12 cellular contexts compared by ENCODE assay signal in the genomic region with DNA sequence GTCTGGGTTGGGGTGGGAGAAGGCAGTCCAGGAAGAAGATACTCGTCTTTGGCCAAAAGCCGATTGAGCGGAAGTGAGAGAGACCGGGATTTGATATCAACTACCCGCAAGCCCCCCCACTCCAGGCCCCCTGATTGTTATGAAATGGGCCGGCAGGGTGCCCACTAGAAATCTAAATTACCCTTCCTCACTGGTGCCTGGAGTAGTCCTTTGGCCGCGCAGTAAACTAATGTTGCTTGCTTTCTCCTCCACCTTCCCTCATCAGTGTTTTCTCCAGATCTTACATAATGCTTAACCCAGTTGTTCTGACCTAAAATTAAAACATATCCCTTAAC.
DNase-seq lines count a peak whose midpoint lies in the region; ATAC-seq and TF ChIP-seq lines count a peak whose summit lies in the region.
"Had no signal": no experiment of that assay in that cellular context is flagged by ENCODE, and none has a peak within 500 bp of the region (broad histone marks: within the 10 kb centered on the region; RNA-seq: fewer than 3 reads in every experiment).

No MANE protein-coding gene starts in this region.

- no peak for TF ChIP-seq POLR2A in esophagus squamous epithelium (IDR thresholded peaks at IDR 0.05)

- H3K27ac Mint-ChIP-seq in activated naive CD4-positive, alpha-beta T cell treated with anti-CD3 and anti-CD28 coated beads, Interleukin-2, amount 50 U/mL, for 24 hours = no peak overlapping the region
- H3K27ac Mint-ChIP-seq in activated naive CD4-positive, alpha-beta T cell treated with anti-CD3 and anti-CD28 coated beads, Interleukin-2, amount 50 U/mL, for 72 hours = no peak overlapping the region
- no peak overlapping the region for H3K27ac Mint-ChIP-seq in natural killer cell treated with Interleukin-12 subunit alpha and Interleukin-12 subunit beta and Interleukin-15 and Interleukin-18, amount 100 ng/mL, for 72 hours

- H3K4me1 ChIP-seq in esophagus squamous epithelium (peaks cover 10 to 24% (median 11%) of the 10 kb centered on the region in 3 donors), upper lobe of right lung (peaks cover 15% of the 10 kb centered on the region)

- peaks cover 78% of the 10 kb centered on the region for H3K27me3 Mint-ChIP-seq in activated naive CD4-positive, alpha-beta T cell treated with anti-CD3 and anti-CD28 coated beads, Interleukin-2, amount 50 U/mL, for 24 hours
- peaks cover 74 to 87% of the 10 kb centered on the region in 2 donors for H3K27me3 Mint-ChIP-seq in natural killer cell treated with Interleukin-12 subunit alpha and Interleukin-12 subunit beta and Interleukin-15 and Interleukin-18, amount 100 ng/mL, for 72 hours

- H3K4me3 ChIP-seq in esophagus squamous epithelium (peak overlapping the region in 3 of 4 donors; percentile 18 to 61 (median 31)), upper lobe of right lung (peak overlapping the region; percentile 42)
- H3K4me3 ChIP-seq: SK-N-MC had no signal

- TF ChIP-seq CTCF in esophagus squamous epithelium (IDR thresholded peaks at IDR 0.05) (no peak), upper lobe of right lung (IDR thresholded peaks at IDR 0.05) (no peak)

- intact Hi-C loops in esophagus squamous epithelium (cut with DNase I) (no loop called here), upper lobe of right lung (cut with DNase I) (no loop called here), posterior cingulate gyrus (cut with DNase I) (no loop called here)

- peaks cover 11 to 100% (median 25%) of the 10 kb centered on the region in 4 donors for H3K27me3 ChIP-seq in esophagus squamous epithelium
- H3K27me3 ChIP-seq in upper lobe of right lung = peaks cover 79% of the 10 kb centered on the region

- H3K27ac ChIP-seq in esophagus squamous epithelium (no peak overlapping the region), upper lobe of right lung (no peak overlapping the region)
- H3K27ac ChIP-seq: SK-N-MC had no signal

- H3K9me3 ChIP-seq in esophagus squamous epithelium = no peaks in the 10 kb centered on the region
- H3K9me3 ChIP-seq in upper lobe of right lung = no peaks in the 10 kb centered on the region

- ATAC-seq in activated naive CD4-positive, alpha-beta T cell treated with anti-CD3 and anti-CD28 coated beads, Interleukin-2, amount 50 U/mL, for 72 hours = no peak
- no peak for ATAC-seq in natural killer cell treated with Interleukin-12 subunit alpha and Interleukin-12 subunit beta and Interleukin-15 and Interleukin-18, amount 100 ng/mL, for 72 hours
- ATAC-seq in upper lobe of right lung = no peak
- ATAC-seq in GM18519 (IDR thresholded peaks at IDR 0.05; ENCODE audit: low FRiP score, unreplicated experiment) = no peak

- peaks cover 1% of the 10 kb centered on the region for H3K36me3 Mint-ChIP-seq in activated naive CD4-positive, alpha-beta T cell treated with anti-CD3 and anti-CD28 coated beads, Interleukin-2, amount 50 U/mL, for 24 hours
- H3K36me3 Mint-ChIP-seq in activated naive CD4-positive, alpha-beta T cell treated with anti-CD3 and anti-CD28 coated beads, Interleukin-2, amount 50 U/mL, for 72 hours = peaks cover 16 to 42% of the 10 kb centered on the region in 2 donors
- peaks cover 5% of the 10 kb centered on the region for H3K36me3 Mint-ChIP-seq in natural killer cell treated with Interleukin-12 subunit alpha and Interleukin-12 subunit beta and Interleukin-15 and Interleukin-18, amount 100 ng/mL, for 72 hours

- peaks cover 7% of the 10 kb centered on the region for H3K9me3 Mint-ChIP-seq in activated naive CD4-positive, alpha-beta T cell treated with anti-CD3 and anti-CD28 coated beads, Interleukin-2, amount 50 U/mL, for 24 hours
- H3K9me3 Mint-ChIP-seq in activated naive CD4-positive, alpha-beta T cell treated with anti-CD3 and anti-CD28 coated beads, Interleukin-2, amount 50 U/mL, for 72 hours = no peaks in the 10 kb centered on the region
- H3K9me3 Mint-ChIP-seq in natural killer cell treated with Interleukin-12 subunit alpha and Interleukin-12 subunit beta and Interleukin-15 and Interleukin-18, amount 100 ng/mL, for 72 hours = no peaks in the 10 kb centered on the region

- 10 to 35% methylated on average over 4 to 8 of the region's 8 CpGs for WGBS in esophagus squamous epithelium, 2 donors

- peaks cover 39% of the 10 kb centered on the region for H3K4me1 Mint-ChIP-seq in activated naive CD4-positive, alpha-beta T cell treated with anti-CD3 and anti-CD28 coated beads, Interleukin-2, amount 50 U/mL, for 24 hours
- peaks cover 24 to 25% of the 10 kb centered on the region in 2 donors for H3K4me1 Mint-ChIP-seq in natural killer cell treated with Interleukin-12 subunit alpha and Interleukin-12 subunit beta and Interleukin-15 and Interleukin-18, amount 100 ng/mL, for 72 hours (ENCODE audit: low read depth in 2 of 2)

- peak overlapping the region; percentile 72 for H3K4me3 Mint-ChIP-seq in activated naive CD4-positive, alpha-beta T cell treated with anti-CD3 and anti-CD28 coated beads, Interleukin-2, amount 50 U/mL, for 24 hours
- H3K4me3 Mint-ChIP-seq in natural killer cell treated with Interleukin-12 subunit alpha and Interleukin-12 subunit beta and Interleukin-15 and Interleukin-18, amount 100 ng/mL, for 72 hours = peak overlapping the region; percentile 67

- DNase-seq in activated naive CD4-positive, alpha-beta T cell treated with anti-CD3 and anti-CD28 coated beads, Interleukin-2, amount 50 U/mL, for 72 hours (ENCODE audit: low spot score in 2 of 2) = no peak
- DNase-seq in esophagus squamous epithelium (lab: John Stamatoyannopoulos, UW) (no peak), upper lobe of right lung (no peak), posterior cingulate gyrus (no peak)
- no peak for DNase-seq in natural killer cell treated with Interleukin-12 subunit alpha and Interleukin-12 subunit beta and Interleukin-15 and Interleukin-18, amount 100 ng/mL, for 72 hours (ENCODE audit: low spot score)
- no peak for DNase-seq in activated CD8-positive, alpha-beta memory T cell treated with anti-CD3 and anti-CD28 coated beads, Interleukin-2, amount 50 U/mL, for 4 hours
- DNase-seq: GOT3; NCI-H510A; stimulated activated CD4-positive, alpha-beta T cell treated with anti-CD3 and anti-CD28 coated beads, Interleukin-2, amount 100 ng/mL, for 48 hours had no signal

- H3K36me3 ChIP-seq in esophagus squamous epithelium (no peaks in the 10 kb centered on the region), upper lobe of right lung (no peaks in the 10 kb centered on the region)
